Comparison of ENCODE assay signal across 11 cellular contexts in genomic region chr1:199937161-199937560, GRCh38.
"Had no signal": no experiment of that assay in that cellular context is flagged by ENCODE, and none has a peak within 500 bp of the region (broad histone marks: within the 10 kb centered on the region; RNA-seq: fewer than 3 reads in every experiment).

No MANE protein-coding gene starts in this region.

- H2AFZ ChIP-seq: GM23248, GM23338 had no signal

- H3K4me3 Mint-ChIP-seq: GM23338, H9, HFFc6 had no signal

- ATAC-seq: GM23338, HCT116 had no signal

- H3K27ac ChIP-seq: GM23248 had no signal

- DNase-seq: GM23248, GOT3, H7, H9, HCEC 1CT, HFFc6 had no signal

- H3K4me3 ChIP-seq: GM23248, GM23338, HAP-1 had no signal

- H3K36me3 ChIP-seq: HAP-1 had no signal

- H3K9me3 ChIP-seq: HAP-1 had no signal

- H3K9ac ChIP-seq: GM23248 had no signal

- H3K4me2 ChIP-seq: GM23338 had no signal

- H3K27ac Mint-ChIP-seq: GM23338, H9, HFFc6 had no signal

- FAIRE-seq: H1, H54 had no signal

- H3K9me3 Mint-ChIP-seq: GM23338, H9, HFFc6 had no signal
